ENCODE assay signal across 1 cellular context in the genomic region with DNA sequence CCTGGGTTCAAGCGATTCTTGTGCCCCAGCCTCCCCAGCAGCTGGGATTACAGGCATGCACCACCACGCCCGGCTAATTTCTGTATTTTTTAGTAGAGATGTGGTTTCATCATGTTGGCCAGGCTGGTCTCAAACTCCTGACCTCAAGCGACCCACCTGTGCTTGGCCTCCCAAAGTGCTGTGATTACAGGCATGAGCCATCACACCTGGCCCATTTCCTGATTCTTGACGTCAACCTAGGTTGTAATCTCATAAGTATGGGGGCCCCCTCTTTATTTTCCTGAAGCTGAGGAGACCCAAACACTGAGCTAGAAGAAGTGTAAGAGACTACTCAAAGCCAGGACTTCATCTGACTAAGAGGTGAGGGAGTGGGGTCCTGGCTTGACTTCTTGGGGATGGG.
TF ChIP-seq lines count a peak whose summit lies in the region.

No MANE protein-coding gene starts in this region.

TF ChIP-seq in IMR-90, 13 proteins besides CTCF, POLR2A, EP300 and RAD21:
- TF ChIP-seq MAFK (IDR thresholded peaks at IDR 0.05; ENCODE audit: low read depth, low read length) = no peak
- TF ChIP-seq FOS (IDR thresholded peaks at IDR 0.05; ENCODE audit: low read depth, low read length) = no peak
- no peak for TF ChIP-seq CEBPB (IDR thresholded peaks at IDR 0.05; ENCODE audit: low read depth, low read length)
- TF ChIP-seq RCOR1 (IDR thresholded peaks at IDR 0.05; ENCODE audit: insufficient replicate concordance, low read length) = no peak
